In genomic region chr7:100247152-100247757, GRCh38 we compare ENCODE assay signal across 9 cellular contexts. TPM values are rescaled to one million over a fixed set of nuclear protein-coding genes. Genes with fewer than 3 reads are reported as not detected.
A peak's percentile ranks its signal among the peaks of the same experiment; 100 is the strongest.
DNase-seq lines count a peak whose midpoint lies in the region; ATAC-seq and TF ChIP-seq lines count a peak whose summit lies in the region.
"Had no signal": no experiment of that assay in that cellular context is flagged by ENCODE, and none has a peak within 500 bp of the region (broad histone marks: within the 10 kb centered on the region; RNA-seq: fewer than 3 reads in every experiment).

No MANE protein-coding gene starts in this region.

- no peaks in the 10 kb centered on the region for H3K27me3 ChIP-seq in esophagus muscularis mucosa

- H3K27ac ChIP-seq in esophagus muscularis mucosa (replicated peaks in 1 of 4) = no peak overlapping the region

- peak; percentile 4 for DNase-seq in NCI-H1694 treated with DMSO at 0.1 percent for 48 hours (lab: John Stamatoyannopoulos, UW)
- no peak for DNase-seq in NCI-H1694 (lab: John Stamatoyannopoulos, UW)
- DNase-seq in NCI-H748 (lab: John Stamatoyannopoulos, UW; ENCODE audit: unreplicated experiment) = peak; percentile 79
- no peak for DNase-seq in esophagus muscularis mucosa (ENCODE audit: extremely low spot score)
- DNase-seq in smooth muscle cell of the brain vasculature (ENCODE audit: low read depth, low spot score) = peak; percentile 45
- no peak for DNase-seq in activated effector memory CD4-positive, alpha-beta T cell treated with anti-CD3 and anti-CD28 coated beads, Interleukin-2, amount 50 U/mL, for 16 hours
- no peak for DNase-seq in activated CD4-positive, CD25-positive, alpha-beta regulatory T cell treated with anti-CD3 and anti-CD28 coated beads, Interleukin-2, amount 50 U/mL, for 72 hours

- 48% methylated on average over 9 of the region's 11 CpGs for WGBS in esophagus muscularis mucosa

- no peak for TF ChIP-seq EP300 in esophagus muscularis mucosa (IDR thresholded peaks at IDR 0.05)

- no peak for TF ChIP-seq CTCF in esophagus muscularis mucosa (IDR thresholded peaks at IDR 0.05)

- intact Hi-C loops in esophagus muscularis mucosa (cut with DNase I) = no loop called here

- TF ChIP-seq POLR2A in esophagus muscularis mucosa (IDR thresholded peaks at IDR 0.05; ENCODE audit: low read depth) = peak; percentile 11

- no peak overlapping the region for H3K4me3 ChIP-seq in esophagus muscularis mucosa

- no peaks in the 10 kb centered on the region for H3K9me3 ChIP-seq in esophagus muscularis mucosa

- no peak for ATAC-seq in GM19455 (IDR thresholded peaks at IDR 0.05; ENCODE audit: unreplicated experiment)

- peaks cover 5 to 12% (median 9%) of the 10 kb centered on the region in 4 donors for H3K4me1 ChIP-seq in esophagus muscularis mucosa

- H3K36me3 ChIP-seq in esophagus muscularis mucosa = no peaks in the 10 kb centered on the region

RNA-seq across cellular contexts. Expression of gene PVRIG, which starts 27.5 kb away (rescaled TPM):
- 1 to 10 TPM in 2 of 4 donors, under 1 TPM in 1, not detected in 1; 0.23 to 1.5 (median 1.4) TPM for total RNA-seq in esophagus muscularis mucosa
- total RNA-seq: pulmonary artery endothelial cell had no signal

Comparison
In these comparisons a context has a peak if more than half of its experiments do, and no peak if none do; other contexts are left out.
1. DNase-seq: peak in NCI-H1694 treated with DMSO at 0.1 percent for 48 hours (single experiment), NCI-H748 (single experiment) and smooth muscle cell of the brain vasculature (single experiment); none in NCI-H1694 (single experiment), esophagus muscularis mucosa (single experiment), activated effector memory CD4-positive, alpha-beta T cell treated with anti-CD3 and anti-CD28 coated beads, Interleukin-2, amount 50 U/mL, for 16 hours (single experiment) and activated CD4-positive, CD25-positive, alpha-beta regulatory T cell treated with anti-CD3 and anti-CD28 coated beads, Interleukin-2, amount 50 U/mL, for 72 hours (single experiment).